9 cellular contexts compared by ENCODE assay signal in genomic region chr17:42097691-42098661, GRCh38. TPM values are rescaled to one million over a fixed set of nuclear protein-coding genes. Genes with fewer than 3 reads are reported as not detected.
DNase-seq lines count a peak whose midpoint lies in the region; ATAC-seq, FAIRE-seq and TF ChIP-seq lines count a peak whose summit lies in the region.
"Had no signal": no experiment of that assay in that cellular context is flagged by ENCODE, and none has a peak within 500 bp of the region (broad histone marks: within the 10 kb centered on the region; RNA-seq: fewer than 3 reads in every experiment).

Gene ZNF385C, minus strand, starts transcription at chr17:42098473. Its CDS starts 35,417 bp downstream, at chr17:42063056.

- H3K4me1 Mint-ChIP-seq in natural killer cell = peaks cover 0 to 5% of the 10 kb centered on the region in 2 donors
- peaks cover 0 to 7% of the 10 kb centered on the region in 2 donors for H3K4me1 Mint-ChIP-seq in natural killer cell treated with Interleukin-12 subunit alpha and Interleukin-12 subunit beta and Interleukin-15 and Interleukin-18, amount 100 ng/mL, for 72 hours (ENCODE audit: low read depth in 2 of 2)
- H3K4me1 Mint-ChIP-seq in activated T-cell treated with anti-CD3 and anti-CD28 coated beads, Interleukin-2, amount 50 U/mL, for 24 hours (ENCODE audit: low read depth) = peaks cover 8% of the 10 kb centered on the region

- no peak for TF ChIP-seq CTCF in natural killer cell (IDR thresholded peaks at IDR 0.05)
- no peak for TF ChIP-seq CTCF in upper lobe of right lung (IDR thresholded peaks at IDR 0.05)

- H3K27ac Mint-ChIP-seq in natural killer cell = no peak within 1 kb of the TSS
- no peak within 1 kb of the TSS for H3K27ac Mint-ChIP-seq in natural killer cell treated with Interleukin-12 subunit alpha and Interleukin-12 subunit beta and Interleukin-15 and Interleukin-18, amount 100 ng/mL, for 72 hours
- no peak within 1 kb of the TSS for H3K27ac Mint-ChIP-seq in activated T-cell treated with anti-CD3 and anti-CD28 coated beads, Interleukin-2, amount 50 U/mL, for 24 hours

- intact Hi-C loops in natural killer cell (cut with micrococcal nuclease) = no loop called here
- intact Hi-C loops in upper lobe of right lung (cut with DNase I) = no loop called here

- ATAC-seq in natural killer cell (peak in 2 of 3 donors; percentile 50 to 64), upper lobe of right lung (peak; percentile 47), HG03025 (IDR thresholded peaks at IDR 0.05; ENCODE audit: low FRiP score, unreplicated experiment) (no peak), GM18520 (IDR thresholded peaks at IDR 0.05; ENCODE audit: unreplicated experiment) (no peak)
- ATAC-seq in natural killer cell treated with Interleukin-12 subunit alpha and Interleukin-12 subunit beta and Interleukin-15 and Interleukin-18, amount 100 ng/mL, for 72 hours = no peak

- H3K27me3 ChIP-seq in upper lobe of right lung = peaks cover 27% of the 10 kb centered on the region

- DNase-seq in natural killer cell (no peak), islet precursor cell (peak; percentile 78), upper lobe of right lung (no peak), GM19239 (ENCODE audit: insufficient read length, low spot score) (no peak)
- no peak for DNase-seq in natural killer cell treated with Interleukin-12 subunit alpha and Interleukin-12 subunit beta and Interleukin-15 and Interleukin-18, amount 100 ng/mL, for 72 hours (ENCODE audit: low spot score)
- peak; percentile 67 for DNase-seq in activated T-cell treated with anti-CD3 and anti-CD28 coated beads, Interleukin-2, amount 50 U/mL, for 24 hours
- DNase-seq: EL had no signal

- H3K36me3 ChIP-seq in upper lobe of right lung = no peaks in the 10 kb centered on the region

- H3K27ac ChIP-seq in upper lobe of right lung = no peak within 1 kb of the TSS

- H3K9me3 ChIP-seq in upper lobe of right lung = no peaks in the 10 kb centered on the region

- H3K9me3 Mint-ChIP-seq in natural killer cell = no peaks in the 10 kb centered on the region
- no peaks in the 10 kb centered on the region for H3K9me3 Mint-ChIP-seq in natural killer cell treated with Interleukin-12 subunit alpha and Interleukin-12 subunit beta and Interleukin-15 and Interleukin-18, amount 100 ng/mL, for 72 hours
- no peaks in the 10 kb centered on the region for H3K9me3 Mint-ChIP-seq in activated T-cell treated with anti-CD3 and anti-CD28 coated beads, Interleukin-2, amount 50 U/mL, for 24 hours

- H3K36me3 Mint-ChIP-seq in natural killer cell = no peaks in the 10 kb centered on the region
- H3K36me3 Mint-ChIP-seq in natural killer cell treated with Interleukin-12 subunit alpha and Interleukin-12 subunit beta and Interleukin-15 and Interleukin-18, amount 100 ng/mL, for 72 hours = no peaks in the 10 kb centered on the region
- H3K36me3 Mint-ChIP-seq in activated T-cell treated with anti-CD3 and anti-CD28 coated beads, Interleukin-2, amount 50 U/mL, for 24 hours (ENCODE audit: low read depth) = no peaks in the 10 kb centered on the region

- H3K4me1 ChIP-seq in upper lobe of right lung = peaks cover 4% of the 10 kb centered on the region

- no peak within 1 kb of the TSS for H3K4me3 Mint-ChIP-seq in natural killer cell
- no peak within 1 kb of the TSS for H3K4me3 Mint-ChIP-seq in natural killer cell treated with Interleukin-12 subunit alpha and Interleukin-12 subunit beta and Interleukin-15 and Interleukin-18, amount 100 ng/mL, for 72 hours
- peak within 1 kb of the TSS; percentile 12 for H3K4me3 Mint-ChIP-seq in activated T-cell treated with anti-CD3 and anti-CD28 coated beads, Interleukin-2, amount 50 U/mL, for 24 hours

- H3K27me3 Mint-ChIP-seq in natural killer cell (ENCODE audit: low read depth in 2 of 2) = peaks cover 13 to 27% of the 10 kb centered on the region in 2 donors
- peaks cover 8 to 18% of the 10 kb centered on the region in 2 donors for H3K27me3 Mint-ChIP-seq in natural killer cell treated with Interleukin-12 subunit alpha and Interleukin-12 subunit beta and Interleukin-15 and Interleukin-18, amount 100 ng/mL, for 72 hours
- peaks cover 19% of the 10 kb centered on the region for H3K27me3 Mint-ChIP-seq in activated T-cell treated with anti-CD3 and anti-CD28 coated beads, Interleukin-2, amount 50 U/mL, for 24 hours

- no peak for FAIRE-seq in GM19239 (lab: Jason Lieb, UNC)

- H3K4me3 ChIP-seq in upper lobe of right lung = no peak within 1 kb of the TSS

RNA-seq across cellular contexts. Expression of gene ZNF385C, which starts in this region (rescaled TPM):
- total RNA-seq in natural killer cell (under 1 TPM in 1 of 3 donors, not detected in 2; 0.28 TPM), upper lobe of right lung (0.78 TPM)
- total RNA-seq in natural killer cell treated with Interleukin-12 subunit alpha and Interleukin-12 subunit beta and Interleukin-15 and Interleukin-18, amount 100 ng/mL, for 72 hours = not detected

Comparison
In these comparisons a context has a peak if more than half of its experiments do, and no peak if none do; other contexts are left out.
1. Peak in ATAC-seq in natural killer cell; RNA of the gene not detected or under 1 TPM.
2. Peak in ATAC-seq in upper lobe of right lung; RNA of the gene not detected or under 1 TPM.
3. DNase-seq: peak in activated T-cell treated with anti-CD3 and anti-CD28 coated beads, Interleukin-2, amount 50 U/mL, for 24 hours (single experiment) and islet precursor cell (single experiment); none in natural killer cell (single experiment), natural killer cell treated with Interleukin-12 subunit alpha and Interleukin-12 subunit beta and Interleukin-15 and Interleukin-18, amount 100 ng/mL, for 72 hours (single experiment), upper lobe of right lung (single experiment) and GM19239 (single experiment).